Comparison of ENCODE assay signal across 8 cellular contexts in the genomic region with DNA sequence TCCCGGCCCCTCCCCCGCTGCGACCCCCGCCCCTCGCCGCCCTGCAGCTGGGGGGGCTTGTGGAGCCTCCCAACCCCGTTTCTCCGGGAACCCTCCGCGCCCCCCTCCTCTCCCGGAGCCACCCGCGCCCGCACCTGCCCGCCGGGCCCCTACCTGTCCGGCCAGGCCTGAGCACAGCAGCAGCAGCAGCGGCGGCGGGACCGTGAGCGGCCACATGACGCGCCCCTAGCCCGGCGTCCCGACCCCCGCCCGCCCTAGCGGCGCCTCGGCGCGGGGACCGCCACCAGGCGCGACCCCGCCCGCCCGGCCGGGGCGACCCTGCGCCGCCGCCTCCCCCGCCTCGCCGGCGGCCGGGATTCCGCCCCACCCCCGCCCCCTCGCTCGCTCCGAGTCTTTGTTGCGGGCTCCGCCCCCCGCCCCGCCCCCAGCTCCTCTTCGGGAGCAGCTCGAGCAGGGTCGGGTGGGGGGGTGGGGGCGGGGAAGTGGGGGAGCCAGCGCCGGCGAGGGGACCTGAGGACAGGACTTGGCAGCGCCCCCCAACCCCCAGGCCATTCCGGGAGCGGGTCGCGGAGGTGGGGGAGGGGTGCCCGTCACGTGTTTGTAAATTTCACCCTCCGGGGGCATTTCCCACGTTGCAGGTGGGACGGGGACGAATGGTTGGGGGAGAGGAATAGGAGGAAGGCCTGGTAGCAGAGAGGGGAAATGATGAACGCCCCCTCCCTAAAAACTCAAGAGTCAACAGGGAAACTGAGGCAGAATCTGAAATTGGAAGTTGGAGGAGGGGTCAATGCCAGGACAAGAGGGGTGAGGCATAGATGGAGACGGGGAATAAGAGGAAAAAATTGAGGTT. TPM values are rescaled to one million over a fixed set of nuclear protein-coding genes. Genes with fewer than 3 reads are reported as not detected.
A peak's percentile ranks its signal among the peaks of the same experiment; 100 is the strongest.
DNase-seq lines count a peak whose midpoint lies in the region; ATAC-seq and TF ChIP-seq lines count a peak whose summit lies in the region.

A gene (minus strand): TSS at position 365 of the 850 bp plus-strand sequence. CDS start 149 bp downstream, at position 216.

- no peaks in the 10 kb centered on the region for H3K36me3 ChIP-seq in ascending aorta
- no peaks in the 10 kb centered on the region for H3K36me3 ChIP-seq in liver (ENCODE audit: control insufficient read depth in 4 of 4, insufficient read depth in 3 of 4, low read depth in 1 of 4, low read length in 3 of 4)
- H3K36me3 ChIP-seq in thyroid gland = no peaks in the 10 kb centered on the region

- H3K9me3 ChIP-seq in ascending aorta = no peaks in the 10 kb centered on the region
- peaks cover 0 to under 1% (median 0%) of the 10 kb centered on the region in 4 donors for H3K9me3 ChIP-seq in liver (ENCODE audit: control insufficient read depth in 4 of 4, low read length in 3 of 4)
- no peaks in the 10 kb centered on the region for H3K9me3 ChIP-seq in thyroid gland

- no peak within 1 kb of the TSS for H3K9ac ChIP-seq in liver (ENCODE audit: low read depth in 1 of 2, low read length in 2 of 2)

- intact Hi-C loops in ascending aorta (cut with DNase I) (loop anchor here (10.0 kb wide), 1 partner anchor 168 kb away; a partner anchor contains a TSS), thyroid gland (cut with DNase I) (loop anchor here (10.0 kb wide), 2 partner anchors 318 to 458 kb away; a partner anchor contains a TSS)

- ATAC-seq in HG02840 (IDR thresholded peaks at IDR 0.05; ENCODE audit: low FRiP score, unreplicated experiment) = no peak

- TF ChIP-seq POLR2A in thyroid gland (IDR thresholded peaks at IDR 0.05) = no peak

- H3K4me1 ChIP-seq in ascending aorta (peaks cover 2 to 6% of the 10 kb centered on the region in 2 donors), liver (ENCODE audit: control insufficient read depth in 4 of 4, insufficient read depth in 4 of 4, low read length in 3 of 4) (peaks cover 0 to 26% (median 19%) of the 10 kb centered on the region in 4 donors), thyroid gland (peaks cover 18 to 31% of the 10 kb centered on the region in 2 donors)

- no peak for TF ChIP-seq CTCF in ascending aorta (IDR thresholded peaks at IDR 0.05)
- no peak for TF ChIP-seq CTCF in liver (IDR thresholded peaks at IDR 0.05; ENCODE audit: low read depth, low read length, missing input control)
- TF ChIP-seq CTCF in thyroid gland (IDR thresholded peaks at IDR 0.05) = no peak

- peak; percentile 31 to 34 for DNase-seq in stimulated activated CD4-positive, alpha-beta T cell treated with anti-CD3 and anti-CD28 coated beads, Interleukin-1b, Interleukin-23, amount 100 ng/mL, for 4 hours (ENCODE audit: low read depth in 2 of 2)
- DNase-seq in stimulated activated CD4-positive, alpha-beta T cell treated with anti-CD3 and anti-CD28 coated beads, Interleukin-4, amount 100 ng/mL, for 24 hours = no peak
- no peak for DNase-seq in ascending aorta (ENCODE audit: low spot score in 2 of 2)
- peak; percentile 48 to 71 for DNase-seq in thyroid gland
- DNase-seq in SW 1271 (lab: John Stamatoyannopoulos, UW) = no peak
- no peak for DNase-seq in glomerular visceral epithelial cell (ENCODE audit: extremely low spot score)

- WGBS in liver = 1% methylated on average over 79 of the region's 79 CpGs
- 4% methylated on average over 12 to 13 of the region's 79 CpGs for WGBS in thyroid gland, 2 donors

- H3K27ac ChIP-seq in ascending aorta = no peak within 1 kb of the TSS
- no peak within 1 kb of the TSS for H3K27ac ChIP-seq in liver (ENCODE audit: low read depth in 1 of 2, low read length in 2 of 2)
- no peak within 1 kb of the TSS for H3K27ac ChIP-seq in thyroid gland

- H3K27me3 ChIP-seq in ascending aorta = peaks cover 9% of the 10 kb centered on the region
- H3K27me3 ChIP-seq in liver (ENCODE audit: control insufficient read depth in 4 of 4, insufficient read depth in 4 of 4, low read length in 3 of 4) = no peaks in the 10 kb centered on the region
- no peaks in the 10 kb centered on the region for H3K27me3 ChIP-seq in thyroid gland

- TF ChIP-seq RAD21 in liver (IDR thresholded peaks at IDR 0.05) = no peak

- H3K4me3 ChIP-seq in ascending aorta = peak within 1 kb of the TSS; percentile 34 to 54
- peak within 1 kb of the TSS in 2 of 3 donors; percentile 49 to 80 for H3K4me3 ChIP-seq in liver (ENCODE audit: low read depth in 1 of 3, low read length in 3 of 3)
- H3K4me3 ChIP-seq in thyroid gland (replicated peaks in 1 of 3) = peak within 1 kb of the TSS; percentile 1 to 29 (median 17)

TF ChIP-seq in liver, 16 proteins besides CTCF, POLR2A, EP300 and RAD21:
- TF ChIP-seq, protein P1, sequence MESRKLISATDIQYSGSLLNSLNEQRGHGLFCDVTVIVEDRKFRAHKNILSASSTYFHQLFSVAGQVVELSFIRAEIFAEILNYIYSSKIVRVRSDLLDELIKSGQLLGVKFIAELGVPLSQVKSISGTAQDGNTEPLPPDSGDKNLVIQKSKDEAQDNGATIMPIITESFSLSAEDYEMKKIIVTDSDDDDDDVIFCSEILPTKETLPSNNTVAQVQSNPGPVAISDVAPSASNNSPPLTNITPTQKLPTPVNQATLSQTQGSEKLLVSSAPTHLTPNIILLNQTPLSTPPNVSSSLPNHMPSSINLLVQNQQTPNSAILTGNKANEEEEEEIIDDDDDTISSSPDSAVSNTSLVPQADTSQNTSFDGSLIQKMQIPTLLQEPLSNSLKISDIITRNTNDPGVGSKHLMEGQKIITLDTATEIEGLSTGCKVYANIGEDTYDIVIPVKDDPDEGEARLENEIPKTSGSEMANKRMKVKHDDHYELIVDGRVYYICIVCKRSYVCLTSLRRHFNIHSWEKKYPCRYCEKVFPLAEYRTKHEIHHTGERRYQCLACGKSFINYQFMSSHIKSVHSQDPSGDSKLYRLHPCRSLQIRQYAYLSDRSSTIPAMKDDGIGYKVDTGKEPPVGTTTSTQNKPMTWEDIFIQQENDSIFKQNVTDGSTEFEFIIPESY (IDR thresholded peaks at IDR 0.05) = no peak
- no peak for TF ChIP-seq RXRA (IDR thresholded peaks at IDR 0.05)
- TF ChIP-seq, protein P2, sequence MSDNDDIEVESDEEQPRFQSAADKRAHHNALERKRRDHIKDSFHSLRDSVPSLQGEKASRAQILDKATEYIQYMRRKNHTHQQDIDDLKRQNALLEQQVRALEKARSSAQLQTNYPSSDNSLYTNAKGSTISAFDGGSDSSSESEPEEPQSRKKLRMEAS (IDR thresholded peaks at IDR 0.05) = no peak
- no peak for TF ChIP-seq JUND (IDR thresholded peaks at IDR 0.05)
- no peak for TF ChIP-seq HNF4A (conservative IDR thresholded peaks at IDR 0.05)
- no peak for TF ChIP-seq EGR1 (IDR thresholded peaks at IDR 0.05; ENCODE audit: low read depth in 2 of 2)
- TF ChIP-seq, protein P3, sequence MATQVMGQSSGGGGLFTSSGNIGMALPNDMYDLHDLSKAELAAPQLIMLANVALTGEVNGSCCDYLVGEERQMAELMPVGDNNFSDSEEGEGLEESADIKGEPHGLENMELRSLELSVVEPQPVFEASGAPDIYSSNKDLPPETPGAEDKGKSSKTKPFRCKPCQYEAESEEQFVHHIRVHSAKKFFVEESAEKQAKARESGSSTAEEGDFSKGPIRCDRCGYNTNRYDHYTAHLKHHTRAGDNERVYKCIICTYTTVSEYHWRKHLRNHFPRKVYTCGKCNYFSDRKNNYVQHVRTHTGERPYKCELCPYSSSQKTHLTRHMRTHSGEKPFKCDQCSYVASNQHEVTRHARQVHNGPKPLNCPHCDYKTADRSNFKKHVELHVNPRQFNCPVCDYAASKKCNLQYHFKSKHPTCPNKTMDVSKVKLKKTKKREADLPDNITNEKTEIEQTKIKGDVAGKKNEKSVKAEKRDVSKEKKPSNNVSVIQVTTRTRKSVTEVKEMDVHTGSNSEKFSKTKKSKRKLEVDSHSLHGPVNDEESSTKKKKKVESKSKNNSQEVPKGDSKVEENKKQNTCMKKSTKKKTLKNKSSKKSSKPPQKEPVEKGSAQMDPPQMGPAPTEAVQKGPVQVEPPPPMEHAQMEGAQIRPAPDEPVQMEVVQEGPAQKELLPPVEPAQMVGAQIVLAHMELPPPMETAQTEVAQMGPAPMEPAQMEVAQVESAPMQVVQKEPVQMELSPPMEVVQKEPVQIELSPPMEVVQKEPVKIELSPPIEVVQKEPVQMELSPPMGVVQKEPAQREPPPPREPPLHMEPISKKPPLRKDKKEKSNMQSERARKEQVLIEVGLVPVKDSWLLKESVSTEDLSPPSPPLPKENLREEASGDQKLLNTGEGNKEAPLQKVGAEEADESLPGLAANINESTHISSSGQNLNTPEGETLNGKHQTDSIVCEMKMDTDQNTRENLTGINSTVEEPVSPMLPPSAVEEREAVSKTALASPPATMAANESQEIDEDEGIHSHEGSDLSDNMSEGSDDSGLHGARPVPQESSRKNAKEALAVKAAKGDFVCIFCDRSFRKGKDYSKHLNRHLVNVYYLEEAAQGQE (IDR thresholded peaks at IDR 0.05) = no peak
- no peak for TF ChIP-seq NR2F2 (IDR thresholded peaks at IDR 0.05)
- TF ChIP-seq FOXA1 (IDR thresholded peaks at IDR 0.05) = no peak
TF ChIP-seq in liver: peak in this region for 0.

RNA-seq across cellular contexts. Expression of the gene that starts here (rescaled TPM):
- total RNA-seq in ascending aorta = 0.96 TPM
- total RNA-seq in liver = 1 to 10 TPM; 1.1 to 3.6 TPM
- polyA plus RNA-seq in liver = 10 to 100 TPM in 1 of 2 donors, under 1 TPM in 1; 0.49 to 28.9 TPM
- total RNA-seq in thyroid gland = 10 to 100 TPM; 19.5 to 42.7 (median 37.8) TPM

Comparison
In these comparisons a context has a peak if more than half of its experiments do, and no peak if none do; other contexts are left out.
1. RNA of the gene that starts here (total RNA-seq): 19.5 to 42.7 TPM in thyroid gland; 1.1 to 3.6 TPM in liver and 0.96 TPM in ascending aorta (single experiment); every median in the first group is over 4 times any median in the second.
2. DNase-seq: peak in stimulated activated CD4-positive, alpha-beta T cell treated with anti-CD3 and anti-CD28 coated beads, Interleukin-1b, Interleukin-23, amount 100 ng/mL, for 4 hours (2 of 2) and thyroid gland (2 of 2); none in stimulated activated CD4-positive, alpha-beta T cell treated with anti-CD3 and anti-CD28 coated beads, Interleukin-4, amount 100 ng/mL, for 24 hours (single experiment), ascending aorta (0 of 2), SW 1271 (0 of 2) and glomerular visceral epithelial cell (single experiment).
3. Peak in every context shown above with its lines, with median percentiles within 50 percentile points of each other: H3K4me3 ChIP-seq.